ENCODE assay signal across 9 cellular contexts in genomic region chr15:31302778-31303433, GRCh38. TPM values are rescaled to one million over a fixed set of nuclear protein-coding genes. Genes with fewer than 3 reads are reported as not detected.
DNase-seq lines count a peak whose midpoint lies in the region; ATAC-seq and TF ChIP-seq lines count a peak whose summit lies in the region.
"Had no signal": no experiment of that assay in that cellular context is flagged by ENCODE, and none has a peak within 500 bp of the region (broad histone marks: within the 10 kb centered on the region; RNA-seq: fewer than 3 reads in every experiment).

No MANE protein-coding gene starts in this region.

- no peak for TF ChIP-seq CTCF in esophagus muscularis mucosa (IDR thresholded peaks at IDR 0.05)

- peaks cover 18% of the 10 kb centered on the region for H3K4me1 Mint-ChIP-seq in activated T-cell treated with anti-CD3 and anti-CD28 coated beads, Interleukin-2, amount 50 U/mL, for 4 hours (ENCODE audit: low read depth)

- no peaks in the 10 kb centered on the region for H3K36me3 ChIP-seq in esophagus muscularis mucosa
- H3K36me3 ChIP-seq: gastroesophageal sphincter had no signal

- peaks cover 0 to 9% (median 0%) of the 10 kb centered on the region in 4 donors for H3K27me3 ChIP-seq in esophagus muscularis mucosa

- no peaks in the 10 kb centered on the region for H3K9me3 ChIP-seq in esophagus muscularis mucosa
- H3K9me3 ChIP-seq: gastroesophageal sphincter had no signal

- H3K4me1 ChIP-seq in esophagus muscularis mucosa = peaks cover 33 to 55% (median 50%) of the 10 kb centered on the region in 4 donors

- no peaks in the 10 kb centered on the region for H3K9me3 Mint-ChIP-seq in activated T-cell treated with anti-CD3 and anti-CD28 coated beads, Interleukin-2, amount 50 U/mL, for 4 hours

- DNase-seq in activated T-cell treated with anti-CD3 and anti-CD28 coated beads, Interleukin-2, amount 50 U/mL, for 4 hours = peak; percentile 4
- DNase-seq in activated T-cell treated with anti-CD3 and anti-CD28 coated beads for 4 hours = no peak
- peak; percentile 79 for DNase-seq in NAMALWA (ENCODE audit: low spot score)
- peak; percentile 60 for DNase-seq in esophagus muscularis mucosa (ENCODE audit: extremely low spot score)
- no peak for DNase-seq in substantia nigra (lab: John Stamatoyannopoulos, UW)
- DNase-seq in medulla oblongata (ENCODE audit: extremely low spot score) = no peak

- 91% methylated on average over 11 of the region's 12 CpGs for WGBS in esophagus muscularis mucosa

- TF ChIP-seq POLR2A in esophagus muscularis mucosa (IDR thresholded peaks at IDR 0.05; ENCODE audit: low read depth) = no peak

- peaks cover 2% of the 10 kb centered on the region for H3K27me3 Mint-ChIP-seq in activated T-cell treated with anti-CD3 and anti-CD28 coated beads, Interleukin-2, amount 50 U/mL, for 4 hours (ENCODE audit: low read depth)

- no peak overlapping the region for H3K27ac ChIP-seq in esophagus muscularis mucosa (replicated peaks in 1 of 4)
- H3K27ac ChIP-seq in substantia nigra (ENCODE audit: low read depth, low read length, poor library complexity, severe bottlenecking) = peak overlapping the region; percentile 55
- H3K27ac ChIP-seq: gastroesophageal sphincter had no signal

- intact Hi-C loops in esophagus muscularis mucosa (cut with DNase I) = no loop called here

- H3K4me3 ChIP-seq in esophagus muscularis mucosa = no peak overlapping the region
- H3K4me3 ChIP-seq: gastroesophageal sphincter had no signal

- no peak for TF ChIP-seq EP300 in esophagus muscularis mucosa (IDR thresholded peaks at IDR 0.05)

- H3K4me3 Mint-ChIP-seq in activated T-cell treated with anti-CD3 and anti-CD28 coated beads, Interleukin-2, amount 50 U/mL, for 4 hours = no peak overlapping the region

- no peak for ATAC-seq in activated T-cell treated with anti-CD3 and anti-CD28 coated beads, Interleukin-2, amount 50 U/mL, for 4 hours
- no peak for ATAC-seq in GM19452 (IDR thresholded peaks at IDR 0.05; ENCODE audit: unreplicated experiment)
- ATAC-seq in HG03354 (IDR thresholded peaks at IDR 0.05; ENCODE audit: poor library complexity, severe bottlenecking, unreplicated experiment) = no peak

- H3K36me3 Mint-ChIP-seq in activated T-cell treated with anti-CD3 and anti-CD28 coated beads, Interleukin-2, amount 50 U/mL, for 4 hours (ENCODE audit: insufficient read depth) = no peaks in the 10 kb centered on the region

RNA-seq across cellular contexts. Expression of gene KLF13, which starts 23.7 kb away (rescaled TPM):
- total RNA-seq in activated T-cell treated with anti-CD3 and anti-CD28 coated beads, Interleukin-2, amount 50 U/mL, for 4 hours = 10 to 100 TPM; 75.0 to 82.8 (median 81.8) TPM
- 100 to 1,000 TPM in 1 of 4 donors, 10 to 100 TPM in 3; 57.3 to 109 (median 74.2) TPM for total RNA-seq in esophagus muscularis mucosa

Comparison
In these comparisons a context has a peak if more than half of its experiments do, and no peak if none do; other contexts are left out.
1. DNase-seq: peak in activated T-cell treated with anti-CD3 and anti-CD28 coated beads, Interleukin-2, amount 50 U/mL, for 4 hours (single experiment), NAMALWA (single experiment) and esophagus muscularis mucosa (single experiment); none in activated T-cell treated with anti-CD3 and anti-CD28 coated beads for 4 hours (single experiment), substantia nigra (0 of 49) and medulla oblongata (single experiment).